In the genomic region with DNA sequence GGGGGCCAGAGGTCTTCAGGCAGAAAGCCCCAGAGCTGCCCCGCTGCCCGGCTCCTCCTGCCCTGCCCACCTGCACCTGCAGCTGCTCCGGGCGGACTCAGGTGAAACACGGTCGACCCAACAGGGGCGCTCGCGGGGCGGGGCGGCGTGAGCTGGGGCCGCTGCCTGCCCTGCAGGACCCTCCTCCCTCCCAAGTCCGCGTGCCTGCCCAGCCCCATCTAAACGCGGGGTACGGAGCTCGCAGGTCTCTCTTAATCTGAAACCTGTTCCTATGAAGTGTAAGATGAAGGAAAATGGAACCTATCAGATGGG, we compare ENCODE assay signal across 6 cellular contexts. TPM values are rescaled to one million over a fixed set of nuclear protein-coding genes. Genes with fewer than 3 reads are reported as not detected.
DNase-seq lines count a peak whose midpoint lies in the region; ATAC-seq and TF ChIP-seq lines count a peak whose summit lies in the region.

No MANE protein-coding gene starts in this region.

- H3K27ac ChIP-seq in Karpas-422 (ENCODE audit: low read length): no peak overlapping the region
- H3K27ac ChIP-seq in foreskin keratinocyte: no peak overlapping the region

- TF ChIP-seq CTCF in AG04449 (IDR thresholded peaks at IDR 0.05; ENCODE audit: insufficient read depth, low read length, missing control alignments): no peak
- TF ChIP-seq CTCF in foreskin keratinocyte (conservative IDR thresholded peaks at IDR 0.05): no peak
- no peak for TF ChIP-seq CTCF in GM13976 (IDR thresholded peaks at IDR 0.05; ENCODE audit: borderline replicate concordance, control extremely low read depth, extremely low read depth, insufficient read depth, missing control alignments)

- H3K4me2 ChIP-seq in Karpas-422 (ENCODE audit: low read depth, low read length, poor library complexity, severe bottlenecking): no peak overlapping the region

- ATAC-seq in foreskin keratinocyte (peak; percentile 9), GM18870 (IDR thresholded peaks at IDR 0.05; ENCODE audit: unreplicated experiment) (no peak), GM19397 (IDR thresholded peaks at IDR 0.05; ENCODE audit: unreplicated experiment) (no peak)

- H3K27me3 ChIP-seq in Karpas-422 (ENCODE audit: low read length): no peaks in the 10 kb centered on the region
- no peaks in the 10 kb centered on the region for H3K27me3 ChIP-seq in foreskin keratinocyte

- H3K4me3 ChIP-seq in AG04449 (ENCODE audit: low read depth, low read length) (peak overlapping the region; percentile 27), Karpas-422 (ENCODE audit: low read length) (peak overlapping the region; percentile 69; the same call in 1 of the 2 replicates)

- H3K36me3 ChIP-seq in Karpas-422 (ENCODE audit: insufficient read depth, low read length): no peaks in the 10 kb centered on the region

- H3K4me1 ChIP-seq in Karpas-422 (ENCODE audit: low read length) (peaks cover 14% of the 10 kb centered on the region), foreskin keratinocyte (no peaks in the 10 kb centered on the region)

- H2AFZ ChIP-seq in Karpas-422 (ENCODE audit: low read length): no peak overlapping the region

- peaks cover 5% of the 10 kb centered on the region; the same call in 1 of the 2 replicates for H4K20me1 ChIP-seq in Karpas-422 (ENCODE audit: insufficient read depth, low read depth, low read length)

- peaks cover 18% of the 10 kb centered on the region for H3K79me2 ChIP-seq in Karpas-422 (ENCODE audit: low read length)

- no peak for DNase-seq in AG04449 (ENCODE audit: low read depth, low spot score)
- DNase-seq in Karpas-422: no peak
- no peak for DNase-seq in foreskin keratinocyte
- DNase-seq in GM13976 (ENCODE audit: low spot score): no peak

- no peaks in the 10 kb centered on the region for H3K9me2 ChIP-seq in Karpas-422 (replicated peaks; ENCODE audit: insufficient read depth, low read length)

- in situ Hi-C loops in GM13976 (cut with MboI; ENCODE audit: low sequenced_read_pairs, unreplicated experiment): no loop called here

- CTCF ChIA-PET in AG04449 (lab: Yijun Ruan, JAX): interaction anchor here (1.5 to 5.4 kb wide), 2 partner anchors 11 to 16 kb away, joined by 4 to 37 read pairs; no protein-coding TSS in a partner anchor

- H3K9ac ChIP-seq in Karpas-422 (ENCODE audit: low read length): no peak overlapping the region

- POLR2A ChIA-PET in AG04449 (lab: Yijun Ruan, JAX): no interaction called here

- H3K9me3 ChIP-seq in Karpas-422 (ENCODE audit: low read length): no peaks in the 10 kb centered on the region

RNA-seq across cellular contexts. Expression of a gene that starts 28.1 kb away (rescaled TPM):
- 19.6 and 39.1 TPM in 2 replicates for total RNA-seq in Karpas-422 (2014; rRNA removed; shearing (Covaris generic); ENCODE audit: low replicate concordance)
- 18.8 and 21.6 TPM in 2 replicates for total RNA-seq in foreskin keratinocyte
- polyA plus RNA-seq in foreskin keratinocyte: 34.1 and 40.3 TPM in 2 replicates

RNA-seq across cellular contexts. Expression of a gene that starts 28.1 kb away (rescaled TPM):
- total RNA-seq in Karpas-422 (2014; rRNA removed; shearing (Covaris generic); ENCODE audit: low replicate concordance): 20.1 and 70.0 TPM in 2 replicates
- 73.7 and 80.1 TPM in 2 replicates for total RNA-seq in foreskin keratinocyte
- 117 and 119 TPM in 2 replicates for polyA plus RNA-seq in foreskin keratinocyte

RNA-seq across cellular contexts. Expression of a gene that starts 34.7 kb away (rescaled TPM):
- 9.8 and 20.8 TPM in 2 replicates for total RNA-seq in Karpas-422 (2014; rRNA removed; shearing (Covaris generic); ENCODE audit: low replicate concordance)
- total RNA-seq in foreskin keratinocyte: 3.6 and 4.3 TPM in 2 replicates
- 2.0 and 2.1 TPM in 2 replicates for polyA plus RNA-seq in foreskin keratinocyte

RNA-seq across cellular contexts. Expression of a gene that starts 40.7 kb away (rescaled TPM):
- 19.0 and 22.2 TPM in 2 replicates for total RNA-seq in Karpas-422 (2014; rRNA removed; shearing (Covaris generic); ENCODE audit: low replicate concordance)
- 20.9 and 22.9 TPM in 2 replicates for total RNA-seq in foreskin keratinocyte
- polyA plus RNA-seq in foreskin keratinocyte: 26.1 and 32.5 TPM in 2 replicates

RNA-seq across cellular contexts. Expression of a gene that starts 46.4 kb away (rescaled TPM):
- total RNA-seq in Karpas-422 (2014; rRNA removed; shearing (Covaris generic); ENCODE audit: low replicate concordance): 0.18 TPM in 1 of 2 replicates, not detected in the other
- total RNA-seq in foreskin keratinocyte: 0.07 and 0.27 TPM in 2 replicates
- 0.04 and 0.08 TPM in 2 replicates for polyA plus RNA-seq in foreskin keratinocyte
